ENCODE assay signal across 13 cellular contexts in the genomic region with DNA sequence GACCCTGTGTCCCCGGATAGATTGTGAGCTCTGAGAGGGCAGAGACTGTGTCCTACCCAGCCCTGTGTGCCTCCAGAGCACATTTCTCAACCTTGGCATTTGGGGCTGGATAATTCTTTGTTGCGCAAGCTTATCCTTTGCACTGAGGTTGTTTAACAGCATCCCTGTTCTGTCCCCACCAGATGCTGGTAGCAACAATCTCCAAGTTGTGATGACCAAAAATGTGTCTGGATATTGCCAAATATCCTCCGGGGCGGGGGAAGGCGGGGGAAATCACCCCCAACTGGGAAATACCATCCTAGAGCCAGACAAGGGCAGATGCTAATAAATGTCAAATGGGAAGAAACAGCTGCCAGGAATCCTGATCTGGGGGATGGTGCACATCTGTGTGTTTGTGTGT. TPM values are rescaled to one million over a fixed set of nuclear protein-coding genes. Genes with fewer than 3 reads are reported as not detected.
A peak's percentile ranks its signal among the peaks of the same experiment; 100 is the strongest.
DNase-seq lines count a peak whose midpoint lies in the region; ATAC-seq, FAIRE-seq and TF ChIP-seq lines count a peak whose summit lies in the region.
"Had no signal": no experiment of that assay in that cellular context is flagged by ENCODE, and none has a peak within 500 bp of the region (broad histone marks: within the 10 kb centered on the region; RNA-seq: fewer than 3 reads in every experiment).

No MANE protein-coding gene starts in this region.

- intact Hi-C loops in K562 (cut with micrococcal nuclease) (no loop called here), sciatic nerve (cut with DNase I) (no loop called here), PC-3 (cut with micrococcal nuclease) (no loop called here)

- BruUV-seq in K562 (replicated peaks; lab: Mats Ljungman, UMichigan), result no TSS peak
- no TSS peak for BruUV-seq in PC-3 (replicated peaks; lab: Mats Ljungman, UMichigan)

- FAIRE-seq in K562 (lab: Jason Lieb, UNC), result no peak

- H3K9me3 ChIP-seq in K562 (replicated peaks; ENCODE audit: control insufficient read depth, insufficient read depth, low read depth, low read length) (no peaks in the 10 kb centered on the region), hepatocyte (ENCODE audit: low read depth) (no peaks in the 10 kb centered on the region), PC-3 (ENCODE audit: low read length) (no peaks in the 10 kb centered on the region)

- H3K36me3 ChIP-seq in BJ (ENCODE audit: control insufficient read depth, insufficient read depth, low read length) (peaks cover 39% of the 10 kb centered on the region), K562 (ENCODE audit: control insufficient read depth, insufficient read depth, low read length) (no peaks in the 10 kb centered on the region), hepatocyte (replicated peaks; ENCODE audit: insufficient read depth, low read depth) (no peaks in the 10 kb centered on the region), PC-3 (ENCODE audit: low read depth, low read length) (peaks cover 10% of the 10 kb centered on the region; the same call in 1 of the 2 replicates)
- H3K36me3 ChIP-seq: neural progenitor cell had no signal

- H3K9me2 ChIP-seq in hepatocyte (replicated peaks; ENCODE audit: insufficient read depth) (no peaks in the 10 kb centered on the region), PC-3 (replicated peaks; ENCODE audit: low read length) (no peaks in the 10 kb centered on the region)

- TF ChIP-seq CTCF in BJ (IDR thresholded peaks at IDR 0.05; ENCODE audit: insufficient read depth, low read depth, low read length) (no peak), K562 (IDR thresholded peaks at IDR 0.05 in 2 of 3, conservative IDR thresholded peaks at IDR 0.05 in 1 of 3; ENCODE audit: insufficient read depth in 2 of 3, low read depth in 1 of 3, low read length in 3 of 3) (no peak), hepatocyte (IDR thresholded peaks at IDR 0.05; ENCODE audit: poor library complexity) (no peak), PC-3 (conservative IDR thresholded peaks at IDR 0.05; ENCODE audit: low read depth, low read length) (no peak)

- peak; percentile 80 for DNase-seq in BJ (ENCODE audit: low read depth)
- DNase-seq in K562 (ENCODE audit: extremely low read depth in 1 of 4, low spot score in 3 of 4), result no peak
- DNase-seq in hepatocyte (ENCODE audit: low spot score), result peak; percentile 47
- no peak for DNase-seq in sciatic nerve (ENCODE audit: low spot score)
- DNase-seq in hepatic stellate cell (ENCODE audit: low spot score), result no peak
- DNase-seq in PC-3, result no peak
- DNase-seq: hippocampal formation, NCI-H187, PC-9 had no signal

- H3K4me3 ChIP-seq in BJ (ENCODE audit: low read depth, low read length) (no peak overlapping the region), K562 (no peak overlapping the region), hepatocyte (no peak overlapping the region), PC-3 (ENCODE audit: low read length) (no peak overlapping the region)
- H3K4me3 ChIP-seq: GM12878, neural progenitor cell, PC-9 had no signal

- H3K27ac ChIP-seq in K562 (ENCODE audit: extremely low read depth, low read depth, low read length) (no peak overlapping the region), hepatocyte (peak overlapping the region; percentile 37), PC-3 (ENCODE audit: low read length) (no peak overlapping the region)
- H3K27ac ChIP-seq: neural progenitor cell, PC-9 had no signal

- no peaks in the 10 kb centered on the region for H3F3A ChIP-seq in PC-3 (ENCODE audit: low read length, unreplicated experiment)

- in situ Hi-C loops in K562 (cut with MboI), result no loop called here

- no peaks in the 10 kb centered on the region for H3K79me2 ChIP-seq in K562 (ENCODE audit: control insufficient read depth, insufficient read depth, low read length)
- H3K79me2 ChIP-seq in hepatocyte, result no peaks in the 10 kb centered on the region
- H3K79me2 ChIP-seq in PC-3 (ENCODE audit: low read length), result no peaks in the 10 kb centered on the region

- H3K9ac ChIP-seq in K562 (ENCODE audit: insufficient read depth in 1 of 2, low read depth in 2 of 2, low read length in 2 of 2) (no peak overlapping the region), PC-3 (ENCODE audit: low read length) (no peak overlapping the region)
- H3K9ac ChIP-seq: neural progenitor cell had no signal

- CTCF ChIA-PET in BJ (lab: Yijun Ruan, JAX), result interaction anchor here (0.8 to 24.0 kb wide), 4 partner anchors 11 to 53 kb away, joined by 3 to 519 read pairs (median 16); no protein-coding TSS in a partner anchor
- CTCF ChIA-PET in K562 (lab: Yijun Ruan, JAX; ENCODE audit: low intra/inter-chr PET ratio), result interaction anchor here (0.7 kb wide), 1 partner anchor 19 kb away, joined by 4 read pairs; no protein-coding TSS in a partner anchor
- CTCF ChIA-PET in PC-3 (lab: Charles Lee), result no interaction called here

- ATAC-seq in K562 (no peak), sciatic nerve (peak; percentile 90), PC-3 (no peak), GM21423 (IDR thresholded peaks at IDR 0.05; ENCODE audit: unreplicated experiment) (no peak)
- no peak for ATAC-seq in activated CD4-positive, CD25-positive, alpha-beta regulatory T cell treated with anti-CD3 and anti-CD28 coated beads, Interleukin-2, amount 50 U/mL, for 24 hours
- ATAC-seq: GM12878 had no signal

- H4K20me1 ChIP-seq in K562 (replicated peaks; ENCODE audit: control insufficient read depth, insufficient read depth, low read length) (no peaks in the 10 kb centered on the region), hepatocyte (ENCODE audit: insufficient read depth, poor library complexity, severe bottlenecking) (no peaks in the 10 kb centered on the region), PC-3 (ENCODE audit: low read length) (no peaks in the 10 kb centered on the region)

- H3K4me2 ChIP-seq in K562 (ENCODE audit: insufficient read depth, low read length) (no peak overlapping the region), hepatocyte (no peak overlapping the region), PC-3 (ENCODE audit: low read length) (no peak overlapping the region)
- H3K4me2 ChIP-seq: neural progenitor cell, PC-9 had no signal

- no peak for TF ChIP-seq RAD21 in K562 (CRISPR knock-in tag; conservative IDR thresholded peaks at IDR 0.05 in 1 of 2, IDR thresholded peaks at IDR 0.05 in 1 of 2)

- no peak for TF ChIP-seq POLR2A in K562 (conservative IDR thresholded peaks at IDR 0.05)

- H3K27me3 ChIP-seq in BJ (ENCODE audit: control insufficient read depth, insufficient read depth, low read length) (no peaks in the 10 kb centered on the region), K562 (ENCODE audit: control insufficient read depth in 2 of 2, insufficient read depth in 2 of 2, low read length in 2 of 2) (no peaks in the 10 kb centered on the region), hepatocyte (no peaks in the 10 kb centered on the region), PC-3 (ENCODE audit: low read length) (no peaks in the 10 kb centered on the region)
- H3K27me3 ChIP-seq: neural progenitor cell had no signal

- 63% methylated on average over 5 of the region's 5 CpGs for WGBS in K562 (ENCODE audit: insufficient coverage, low coverage, missing lambda C conversion rate)
- 60% methylated on average over 5 of the region's 5 CpGs for WGBS in hepatocyte (ENCODE audit: low lambda C conversion rate, missing lambda C conversion rate)

- H3K9me1 ChIP-seq in K562 (ENCODE audit: control insufficient read depth, insufficient read depth, low read length), result no peaks in the 10 kb centered on the region

- POLR2A ChIA-PET in BJ (lab: Charles Lee) (interaction anchor here (0.8 kb wide), 1 partner anchor 12 kb away, joined by 3 read pairs; no protein-coding TSS in a partner anchor), K562 (lab: Yijun Ruan, JAX) (interaction anchor here (0.8 to 1.6 kb wide), 2 partner anchors 13 to 34 kb away, joined by 3 to 4 read pairs; no protein-coding TSS in a partner anchor), PC-3 (lab: Charles Lee; ENCODE audit: unreplicated experiment) (no interaction called here)

- no peak overlapping the region for H2AFZ ChIP-seq in K562 (ENCODE audit: low read depth, low read length)
- H2AFZ ChIP-seq in hepatocyte, result no peak overlapping the region
- H2AFZ ChIP-seq in PC-3 (ENCODE audit: low read length), result no peak overlapping the region
- H2AFZ ChIP-seq: neural progenitor cell, PC-9 had no signal

- no peak for TF ChIP-seq EP300 in K562 (IDR thresholded peaks at IDR 0.05; ENCODE audit: low read length)

- H3K4me1 ChIP-seq in K562 (replicated peaks in 1 of 2; ENCODE audit: control insufficient read depth in 2 of 2, insufficient read depth in 2 of 2, low read length in 2 of 2) (peaks cover 22 to 25% of the 10 kb centered on the region in 2 experiments), hepatocyte (ENCODE audit: insufficient read depth) (peaks cover 9% of the 10 kb centered on the region), PC-3 (ENCODE audit: insufficient read depth, low read length) (no peaks in the 10 kb centered on the region)
- H3K4me1 ChIP-seq: neural progenitor cell had no signal

RNA-seq across cellular contexts. Expression of gene TNIP1, which starts 24.0 kb away (rescaled TPM):
- polyA plus RNA-seq in BJ (2011; rRNA removed), result 54.5 and 80.8 TPM in 2 replicates
- polyA minus RNA-seq in BJ (2011; rRNA and poly(A)+ RNA removed), result 60.9 and 76.3 TPM in 2 replicates
- 107 and 139 TPM in 2 replicates for total RNA-seq in K562 (2011; cell fraction: chromatin; rRNA removed; ENCODE audit: low replicate concordance)
- total RNA-seq in K562 (2011; cell fraction: nucleolus; rRNA removed), result 57.9 and 62.4 TPM in 2 replicates
- total RNA-seq in K562 (2011; cell fraction: nucleoplasm; rRNA removed), result 79.0 and 111 TPM in 2 replicates
- total RNA-seq in K562 (2014; rRNA removed), result 40.5 and 41.2 TPM in 2 replicates
- 13.9 and 18.4 TPM in 2 replicates for total RNA-seq in K562 (2014; rRNA removed; fragmentation: Illumina TruSeq; extraction: Trizol)
- 24.1 and 24.5 TPM in 2 replicates for total RNA-seq in K562 (2015; rRNA removed; fragmentation: Illumina TruSeq; extraction: Trizol)
- 41.0 and 42.6 TPM in 2 replicates for total RNA-seq in K562 (2021)
- 26.9 and 35.4 TPM in 2 replicates for polyA plus RNA-seq in K562 (2011; rRNA removed)
- 23.2 and 26.3 TPM in 2 replicates for polyA plus RNA-seq in K562 (2011; cell fraction: cytosol; rRNA removed)
- 43.5 and 44.0 TPM in 2 replicates for polyA plus RNA-seq in K562 (2011; cell fraction: nucleus; rRNA removed)
- polyA plus RNA-seq in K562 (2012), result 37.0 and 57.9 TPM in 2 replicates
- polyA plus RNA-seq in K562 (2014; fragmentation: Illumina TruSeq; extraction: Trizol), result 25.3 and 26.4 TPM in 2 replicates
- under 1 TPM; 0.46 to 0.99 TPM for polyA plus RNA-seq in K562 (2014; fragmentation: Nextera tagmentation; extraction: Ambion mirVana)
- 24.6 and 33.5 TPM in 2 replicates for polyA plus RNA-seq in K562 (2014; rRNA removed)
- 50.2 and 55.3 TPM in 2 replicates for polyA minus RNA-seq in K562 (2011; rRNA and poly(A)+ RNA removed)
- polyA minus RNA-seq in K562 (2011; cell fraction: cytosol; rRNA and poly(A)+ RNA removed), result 31.5 and 54.0 TPM in 2 replicates
- polyA minus RNA-seq in K562 (2011; cell fraction: nucleus; rRNA and poly(A)+ RNA removed), result 33.0 and 56.4 TPM in 2 replicates
- total RNA-seq in hepatocyte, result 54.3 and 64.6 TPM in 2 replicates
- 48.0 and 57.0 TPM in 2 replicates for polyA plus RNA-seq in hepatocyte
- 80.2 TPM for total RNA-seq in sciatic nerve
- 90.0 and 139 TPM in 2 replicates for total RNA-seq in PC-3 (2014; rRNA removed)

RNA-seq across cellular contexts. Expression of gene ANXA6, which starts 52.8 kb away (rescaled TPM):
- polyA plus RNA-seq in BJ (2011; rRNA removed), result 479 and 528 TPM in 2 replicates
- 408 and 653 TPM in 2 replicates for polyA minus RNA-seq in BJ (2011; rRNA and poly(A)+ RNA removed)
- 14.4 and 15.9 TPM in 2 replicates for total RNA-seq in K562 (2011; cell fraction: chromatin; rRNA removed; ENCODE audit: low replicate concordance)
- 6.0 and 8.9 TPM in 2 replicates for total RNA-seq in K562 (2011; cell fraction: nucleolus; rRNA removed)
- total RNA-seq in K562 (2011; cell fraction: nucleoplasm; rRNA removed), result 11.6 and 11.7 TPM in 2 replicates
- total RNA-seq in K562 (2014; rRNA removed), result 8.1 and 11.8 TPM in 2 replicates
- 7.8 and 9.6 TPM in 2 replicates for total RNA-seq in K562 (2014; rRNA removed; fragmentation: Illumina TruSeq; extraction: Trizol)
- 12.0 and 13.2 TPM in 2 replicates for total RNA-seq in K562 (2015; rRNA removed; fragmentation: Illumina TruSeq; extraction: Trizol)
- 11.6 and 12.0 TPM in 2 replicates for total RNA-seq in K562 (2021)
- polyA plus RNA-seq in K562 (2011; rRNA removed), result 8.1 and 27.2 TPM in 2 replicates
- polyA plus RNA-seq in K562 (2011; cell fraction: cytosol; rRNA removed), result 7.1 and 33.5 TPM in 2 replicates
- 5.0 and 18.8 TPM in 2 replicates for polyA plus RNA-seq in K562 (2011; cell fraction: nucleus; rRNA removed)
- polyA plus RNA-seq in K562 (2012), result 13.5 and 16.9 TPM in 2 replicates
- 10.1 and 10.4 TPM in 2 replicates for polyA plus RNA-seq in K562 (2014; fragmentation: Illumina TruSeq; extraction: Trizol)
- polyA plus RNA-seq in K562 (2014; fragmentation: Nextera tagmentation; extraction: Ambion mirVana), result 1 to 10 TPM in 1 of 2 experiments, under 1 TPM in 1; 0.70 to 1.9 TPM
- polyA plus RNA-seq in K562 (2014; rRNA removed), result 8.3 and 8.8 TPM in 2 replicates
- polyA minus RNA-seq in K562 (2011; rRNA and poly(A)+ RNA removed), result 11.3 and 36.0 TPM in 2 replicates
- 5.2 and 14.0 TPM in 2 replicates for polyA minus RNA-seq in K562 (2011; cell fraction: cytosol; rRNA and poly(A)+ RNA removed)
- polyA minus RNA-seq in K562 (2011; cell fraction: nucleus; rRNA and poly(A)+ RNA removed), result 6.1 and 27.3 TPM in 2 replicates
- 148 and 152 TPM in 2 replicates for total RNA-seq in hepatocyte
- 116 and 122 TPM in 2 replicates for polyA plus RNA-seq in hepatocyte
- total RNA-seq in sciatic nerve, result 211 TPM
- 122 and 131 TPM in 2 replicates for total RNA-seq in PC-3 (2014; rRNA removed)

Comparison
In these comparisons a context has a peak if more than half of its experiments do, and no peak if none do; other contexts are left out.
1. DNase-seq: peak in BJ (single experiment) and hepatocyte (single experiment); none in K562 (0 of 4), sciatic nerve (single experiment), hepatic stellate cell (single experiment) and PC-3 (single experiment).